In the genomic region with DNA sequence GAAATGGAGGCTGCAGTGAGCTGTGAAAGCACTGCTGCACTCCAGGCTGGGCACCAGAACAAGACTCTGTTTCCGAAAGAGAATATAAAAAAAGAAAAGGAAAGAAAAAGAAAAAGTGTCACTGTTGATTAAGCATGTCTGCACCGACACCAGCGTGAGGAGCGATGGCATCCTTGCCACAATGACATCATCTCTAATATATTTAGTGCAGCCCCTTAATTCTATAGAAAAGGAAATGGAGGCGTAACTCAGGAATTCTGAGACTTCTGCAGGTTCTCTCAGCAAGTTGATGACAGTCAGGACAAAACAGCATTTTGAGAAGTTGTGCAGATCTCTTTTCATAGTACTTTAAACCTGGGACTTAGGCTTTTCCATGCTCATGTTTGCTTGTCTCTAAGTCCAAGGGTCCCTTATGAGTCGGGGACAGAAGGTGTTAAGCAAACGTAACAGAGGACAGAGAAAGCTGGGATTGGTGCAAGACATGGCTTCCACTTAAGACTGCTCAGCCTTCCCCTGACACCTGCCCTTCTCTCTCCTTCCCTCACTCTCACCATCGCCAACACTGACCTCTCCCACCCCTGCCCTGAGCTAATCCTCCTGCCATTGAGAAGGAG, we compare ENCODE assay signal across 14 cellular contexts. TPM values are rescaled to one million over a fixed set of nuclear protein-coding genes. Genes with fewer than 3 reads are reported as not detected.
"Had no signal": no experiment of that assay in that cellular context is flagged by ENCODE, and none has a peak within 500 bp of the region (broad histone marks: within the 10 kb centered on the region; RNA-seq: fewer than 3 reads in every experiment).

No MANE protein-coding gene starts in this region.

- H3K4me1 ChIP-seq: stomach had no signal

- H3K9me3 ChIP-seq: esophagus muscularis mucosa, ovary, stomach, thoracic aorta had no signal

- H3K36me3 ChIP-seq: brain microvascular endothelial cell, esophagus muscularis mucosa, ovary, stomach, thoracic aorta had no signal

- DNase-seq: activated CD4-positive, alpha-beta T cell treated with anti-CD3 and anti-CD28 coated beads, Interleukin-2, amount 10 ng/mL, durations not matched to agents 24 days and 14 days; activated CD8-positive, alpha-beta memory T cell treated with anti-CD3 and anti-CD28 coated beads for 24 hours; brain microvascular endothelial cell; dorsolateral prefrontal cortex; glutamatergic neuron; ovary; stimulated activated CD4-positive, alpha-beta T cell treated with anti-CD3 and anti-CD28 coated beads, Interleukin-15, amount 100 ng/mL, for 24 hours; stimulated activated CD4-positive, alpha-beta T cell treated with anti-CD3 and anti-CD28 coated beads, Interleukin-4, amount 100 ng/mL, for 24 hours; stomach had no signal

- H3K27me3 ChIP-seq: brain microvascular endothelial cell, dorsolateral prefrontal cortex, esophagus muscularis mucosa, ovary, stomach had no signal

- H3K4me3 ChIP-seq: dorsolateral prefrontal cortex, esophagus muscularis mucosa, ovary, stomach, thoracic aorta had no signal

- H3K27ac ChIP-seq: brain microvascular endothelial cell, dorsolateral prefrontal cortex, esophagus muscularis mucosa, ovary, stomach, thoracic aorta had no signal

RNA-seq across cellular contexts. Expression of a gene that starts 16.9 kb away (rescaled TPM):
- total RNA-seq: activated CD4-positive, alpha-beta T cell treated with anti-CD3 and anti-CD28 coated beads, Interleukin-2, amount 10 ng/mL, durations not matched to agents 24 days and 14 days; cerebellum; T-helper 1 cell treated with Interleukin-12 subunit alpha and Interleukin-12 subunit beta and Interleukin-4 antibody, amounts not matched to agents 30 ng/mL and 1 ng/mL, for 36 hours; WTC11 had no signal
